ENCODE assay signal across 29 cellular contexts in genomic region chr17:62920300-62920699, GRCh38.
"Had no signal": no experiment of that assay in that cellular context is flagged by ENCODE, and none has a peak within 500 bp of the region (broad histone marks: within the 10 kb centered on the region; RNA-seq: fewer than 3 reads in every experiment).

No MANE protein-coding gene starts in this region.

- H3K9me3 ChIP-seq: colonic mucosa, esophagus muscularis mucosa, esophagus squamous epithelium, gastrocnemius medialis, gastroesophageal sphincter, heart left ventricle, heart right ventricle had no signal

- H3K79me2 ChIP-seq: hepatocyte had no signal

- H3K27ac ChIP-seq: colonic mucosa, coronary artery, dorsolateral prefrontal cortex, epithelial cell of prostate, esophagus muscularis mucosa, esophagus squamous epithelium, gastrocnemius medialis, gastroesophageal sphincter, heart left ventricle, heart right ventricle, hepatocyte had no signal

- H2AFZ ChIP-seq: hepatocyte had no signal

- DNase-seq: colonic mucosa; cortex of kidney; dermis blood vessel endothelial cell; dorsolateral prefrontal cortex; effector CD4-positive, alpha-beta T cell; effector CD8-positive, alpha-beta T cell; effector memory CD4-positive, alpha-beta T cell; effector memory CD8-positive, alpha-beta T cell; endodermal cell; erythroblast; esophagus squamous epithelium; foreskin fibroblast; foreskin melanocyte; gastrocnemius medialis; glutamatergic neuron; head of caudate nucleus; heart left ventricle; heart right ventricle; hippocampal formation had no signal

- H3K27me3 ChIP-seq: colonic mucosa, dorsolateral prefrontal cortex, esophagus muscularis mucosa, gastrocnemius medialis, gastroesophageal sphincter, heart left ventricle, heart right ventricle, hepatocyte had no signal

- H3K9me3 Mint-ChIP-seq: dendritic cell treated with granulocyte-macrophage colony-stimulating factor and Interleukin-4, amounts not matched to agents 40 ng/mL and 50 ng/mL, for 4 days; effector memory CD8-positive, alpha-beta T cell; endodermal cell had no signal

- FAIRE-seq: endometrium, endothelial cell of umbilical vein, frontal cortex had no signal

- ATAC-seq: effector memory CD8-positive, alpha-beta T cell; esophagus mucosa; gastrocnemius medialis; gastroesophageal sphincter; heart left ventricle; heart right ventricle had no signal

- H3K27ac Mint-ChIP-seq: dendritic cell treated with granulocyte-macrophage colony-stimulating factor and Interleukin-4, amounts not matched to agents 40 ng/mL and 50 ng/mL, for 4 days; effector memory CD8-positive, alpha-beta T cell; endodermal cell had no signal

- H3K4me3 Mint-ChIP-seq: dendritic cell treated with granulocyte-macrophage colony-stimulating factor and Interleukin-4, amounts not matched to agents 40 ng/mL and 50 ng/mL, for 4 days; effector memory CD8-positive, alpha-beta T cell; endodermal cell had no signal

- H3K4me2 ChIP-seq: hepatocyte had no signal

- H3K4me1 ChIP-seq: colonic mucosa, esophagus muscularis mucosa, esophagus squamous epithelium, gastrocnemius medialis, gastroesophageal sphincter had no signal

- H3K4me3 ChIP-seq: colonic mucosa, coronary artery, dorsolateral prefrontal cortex, esophagus muscularis mucosa, esophagus squamous epithelium, gastrocnemius medialis, gastroesophageal sphincter, heart left ventricle, heart right ventricle, hepatocyte had no signal

- H3K36me3 ChIP-seq: colonic mucosa, esophagus muscularis mucosa, esophagus squamous epithelium, gastrocnemius medialis, gastroesophageal sphincter, heart left ventricle, heart right ventricle had no signal
